ENCODE assay signal across 10 cellular contexts in genomic region chr5:181051841-181052525, GRCh38. TPM values are rescaled to one million over a fixed set of nuclear protein-coding genes. Genes with fewer than 3 reads are reported as not detected.
DNase-seq lines count a peak whose midpoint lies in the region; ATAC-seq and TF ChIP-seq lines count a peak whose summit lies in the region.
"Had no signal": no experiment of that assay in that cellular context is flagged by ENCODE, and none has a peak within 500 bp of the region (broad histone marks: within the 10 kb centered on the region; RNA-seq: fewer than 3 reads in every experiment).

No MANE protein-coding gene starts in this region.

- H3K9me3 ChIP-seq in heart left ventricle (no peaks in the 10 kb centered on the region), iPS-18c (ENCODE audit: control insufficient read depth, insufficient read depth, low read length) (no peaks in the 10 kb centered on the region), upper lobe of right lung (no peaks in the 10 kb centered on the region)

- TF ChIP-seq CTCF in heart left ventricle (IDR thresholded peaks at IDR 0.05) (no peak), WTC11 (IDR thresholded peaks at IDR 0.05) (no peak), upper lobe of right lung (IDR thresholded peaks at IDR 0.05) (no peak)

- peaks cover 80% of the 10 kb centered on the region for H3K27me3 Mint-ChIP-seq in WTC11 (ENCODE audit: low read depth)

- POLR2A ChIA-PET in WTC11 (lab: Charles Lee) = no interaction called here

- DNase-seq in heart left ventricle (no peak), left ventricle myocardium superior (no peak), WTC11 (ENCODE audit: low spot score) (peak; percentile 32), upper lobe of right lung (no peak), NCI-H146 (lab: John Stamatoyannopoulos, UW) (no peak)
- DNase-seq: NCI-H187 had no signal

- ATAC-seq in heart left ventricle = no peak
- ATAC-seq in left ventricle myocardium superior = no peak
- ATAC-seq in WTC11 = no peak; the same call in 1 of the 2 replicates
- ATAC-seq in upper lobe of right lung = no peak
- ATAC-seq in HG03095 (IDR thresholded peaks at IDR 0.05; ENCODE audit: unreplicated experiment) = no peak
- ATAC-seq in GM18505 (IDR thresholded peaks at IDR 0.05; ENCODE audit: unreplicated experiment) = no peak

- WGBS in heart left ventricle, 4 donors = 33 to 51% (median 42%) methylated on average over 16 of the region's 16 CpGs

- H3K4me1 ChIP-seq in heart left ventricle = peaks cover 0 to 42% (median 18%) of the 10 kb centered on the region in 12 donors
- peaks cover 8% of the 10 kb centered on the region for H3K4me1 ChIP-seq in upper lobe of right lung

- intact Hi-C loops in heart left ventricle (cut with DNase I) (loop anchor here in 4 of 10 donors (5.0 to 10.0 kb wide), 5 partner anchors 103 to 267 kb away; partner anchors contain the start of gene ZFP62 (in 1 of the 4)), left ventricle myocardium superior (cut with micrococcal nuclease) (no loop called here), upper lobe of right lung (cut with DNase I) (no loop called here)

- peaks cover 0 to 30% (median 0%) of the 10 kb centered on the region in 9 donors for H3K36me3 ChIP-seq in heart left ventricle
- no peaks in the 10 kb centered on the region for H3K36me3 ChIP-seq in upper lobe of right lung

- H3K4me1 Mint-ChIP-seq in WTC11 = peaks cover 32% of the 10 kb centered on the region

- peak overlapping the region in 11 of 12 donors; percentile 19 to 89 (median 75) for H3K27ac ChIP-seq in heart left ventricle
- H3K27ac ChIP-seq in upper lobe of right lung = no peak overlapping the region

- H3K4me3 ChIP-seq in heart left ventricle (peak overlapping the region in 10 of 12 donors; percentile 3 to 72 (median 62)), iPS-18c (ENCODE audit: insufficient read depth, low read depth, low read length) (peak overlapping the region; percentile 50; the same call in 1 of the 2 replicates), upper lobe of right lung (peak overlapping the region; percentile 55)

- H3K27me3 ChIP-seq in heart left ventricle (peaks cover 17 to 86% (median 61%) of the 10 kb centered on the region in 9 donors), upper lobe of right lung (peaks cover 77% of the 10 kb centered on the region)

- no peaks in the 10 kb centered on the region for H3K9me3 Mint-ChIP-seq in WTC11
- H3K9me3 Mint-ChIP-seq: dendritic cell treated with granulocyte-macrophage colony-stimulating factor and Interleukin-4, amounts not matched to agents 40 ng/mL and 50 ng/mL, for 4 days had no signal

- CTCF ChIA-PET in WTC11 (lab: Charles Lee) = no interaction called here

- no peak for TF ChIP-seq POLR2A in heart left ventricle (IDR thresholded peaks at IDR 0.05)
- TF ChIP-seq POLR2A in GM18505 (IDR thresholded peaks at IDR 0.05; ENCODE audit: borderline replicate concordance, extremely low read depth, insufficient read depth, insufficient read length) = no peak

- H3K4me3 Mint-ChIP-seq in WTC11 = peak overlapping the region; percentile 73

- peaks cover 4% of the 10 kb centered on the region; the same call in 1 of the 2 replicates for H3K36me3 Mint-ChIP-seq in WTC11

- H3K27ac Mint-ChIP-seq in WTC11 = no peak overlapping the region
- H3K27ac Mint-ChIP-seq: dendritic cell treated with granulocyte-macrophage colony-stimulating factor and Interleukin-4, amounts not matched to agents 40 ng/mL and 50 ng/mL, for 4 days had no signal

TF ChIP-seq in WTC11, 78 proteins besides CTCF, POLR2A, EP300 and RAD21:
- no peak for TF ChIP-seq ZSCAN18 (CRISPR knock-in tag; IDR thresholded peaks at IDR 0.05)
- no peak for TF ChIP-seq MLX (CRISPR knock-in tag; IDR thresholded peaks at IDR 0.05)
- TF ChIP-seq FOXJ3 (CRISPR knock-in tag; IDR thresholded peaks at IDR 0.05; ENCODE audit: borderline replicate concordance) = no peak
- no peak for TF ChIP-seq ZNF219 (CRISPR knock-in tag; IDR thresholded peaks at IDR 0.05; ENCODE audit: borderline replicate concordance)
- TF ChIP-seq ZNF317 (CRISPR knock-in tag; IDR thresholded peaks at IDR 0.05; ENCODE audit: borderline replicate concordance, low read depth) = no peak
- TF ChIP-seq ZNF396 (CRISPR knock-in tag; IDR thresholded peaks at IDR 0.05; ENCODE audit: borderline replicate concordance) = no peak

RNA-seq across cellular contexts. Expression of gene BTNL9, which starts 11.9 kb away (rescaled TPM):
- total RNA-seq in heart left ventricle = 10 to 100 TPM; 28.6 to 75.0 (median 34.9) TPM
- 10 to 100 TPM; 32.5 to 88.2 TPM for polyA plus RNA-seq in heart left ventricle
- total RNA-seq in left ventricle myocardium superior = 37.8 TPM
- 1.6 to 3.4 TPM (median 1.8 TPM) in 3 replicates for total RNA-seq in WTC11 (2021)
- total RNA-seq in upper lobe of right lung = 99.8 TPM
